20 cellular contexts compared by ENCODE assay signal in the genomic region with DNA sequence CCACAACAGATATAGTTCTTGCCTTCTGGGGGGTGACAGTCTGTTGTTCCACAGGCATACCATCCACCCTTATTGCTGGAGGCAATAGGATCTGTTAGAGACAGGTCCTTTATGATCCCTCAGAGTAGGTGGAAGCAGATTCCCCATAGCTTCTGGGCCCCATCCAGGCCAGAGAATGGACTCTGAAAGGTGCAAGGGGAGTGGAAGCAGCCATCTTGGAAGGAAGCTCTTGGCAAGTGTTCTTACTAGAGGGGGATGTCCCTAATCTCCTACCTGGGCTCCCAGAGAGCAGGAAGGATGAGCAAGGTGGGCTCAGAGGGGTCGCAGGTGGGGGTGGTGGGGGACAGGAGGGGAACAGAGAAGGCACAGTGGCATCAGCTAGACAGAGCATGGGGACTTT. TPM values are rescaled to one million over a fixed set of nuclear protein-coding genes. Genes with fewer than 3 reads are reported as not detected.
DNase-seq lines count a peak whose midpoint lies in the region; ATAC-seq, FAIRE-seq and TF ChIP-seq lines count a peak whose summit lies in the region.
"Had no signal": no experiment of that assay in that cellular context is flagged by ENCODE, and none has a peak within 500 bp of the region (broad histone marks: within the 10 kb centered on the region; RNA-seq: fewer than 3 reads in every experiment).

No MANE protein-coding gene starts in this region.

- 0% methylated on average over 1 of the region's 1 CpG for WGBS in A549 (ENCODE audit: missing lambda C conversion rate)
- WGBS in adrenal gland, 4 donors: 71 to 100% (median 85%) methylated on average over 1 of the region's 1 CpG
- 58% methylated on average over 1 of the region's 1 CpG for WGBS in HepG2 (ENCODE audit: low lambda C conversion rate)
- WGBS in spleen, 5 donors: 78 to 100% (median 83%) methylated on average over 1 of the region's 1 CpG

- POLR2A ChIA-PET in A549 (lab: Yijun Ruan, JAX) (no interaction called here), HepG2 (lab: Yijun Ruan, JAX) (interaction anchor here (0.7 kb wide), 2 partner anchors 97 to 160 kb away, joined by 3 to 4 read pairs; no protein-coding TSS in a partner anchor)

- TF ChIP-seq POLR2A in A549 (IDR thresholded peaks at IDR 0.05; ENCODE audit: low read length): no peak
- TF ChIP-seq POLR2A in adrenal gland (IDR thresholded peaks at IDR 0.05): no peak
- TF ChIP-seq POLR2A in HepG2 (IDR thresholded peaks at IDR 0.05; ENCODE audit: insufficient read depth in 1 of 2, low read depth in 2 of 2, low read length in 2 of 2): no peak
- no peak for TF ChIP-seq POLR2A in spleen (IDR thresholded peaks at IDR 0.05)

- in situ Hi-C loops in HepG2 (cut with HindIII; ENCODE audit: extremely low pct_ligation_motif_present, low pct_unique_long_range_greater_than_20kb): no loop called here

- H3K9ac ChIP-seq in HepG2 (ENCODE audit: insufficient read depth, low read depth, low read length): no peak overlapping the region

- BruUV-seq in HepG2 (replicated peaks; lab: Mats Ljungman, UMichigan): no TSS peak

- TF ChIP-seq EP300 in A549 (IDR thresholded peaks at IDR 0.05) (no peak), HepG2 (IDR thresholded peaks at IDR 0.05; ENCODE audit: low read depth in 2 of 2, low read length in 2 of 2) (no peak), HepG2 (CRISPR knock-in tag; IDR thresholded peaks at IDR 0.05; ENCODE audit: borderline replicate concordance) (no peak)

- H3K4me3 ChIP-seq in A549 (no peak overlapping the region), adrenal gland (no peak overlapping the region), HepG2 (replicated peaks in 1 of 3; ENCODE audit: insufficient read depth in 1 of 3, low read depth in 2 of 3, low read length in 3 of 3) (0 out of 6 replicates have a peak overlapping the region, but pooled peaks of 1 of the 3 experiments have one; percentile 2), spleen (no peak overlapping the region)
- H3K4me3 ChIP-seq: cardiac muscle cell, mucosa of descending colon had no signal

- H2AFZ ChIP-seq in HepG2 (ENCODE audit: low read length): no peak overlapping the region

- no peaks in the 10 kb centered on the region for H3K79me2 ChIP-seq in HepG2 (ENCODE audit: insufficient read depth, low read length)

- DNase-seq in A549 (ENCODE audit: low read depth in 1 of 2, low spot score in 1 of 2) (no peak), adrenal gland (no peak), HepG2 (ENCODE audit: low spot score) (no peak), spleen (no peak), frontal cortex (ENCODE audit: low spot score in 2 of 2) (no peak), islet precursor cell (no peak), posterior vena cava (ENCODE audit: low spot score) (no peak)
- DNase-seq: activated CD4-positive, alpha-beta T cell treated with anti-CD3 and anti-CD28 coated beads for 4 hours; activated naive CD4-positive, alpha-beta T cell treated with anti-CD3 and anti-CD28 coated beads, Interleukin-2, amount 10 ng/mL, durations not matched to agents 7 days and 5 days; effector memory CD8-positive, alpha-beta T cell; GOT3; immature natural killer cell; NCI-H1694 treated with DMSO at 0.1 percent for 48 hours; NCI-H446 treated with DMSO at 0.1 percent for 48 hours; stimulated activated CD4-positive, alpha-beta T cell treated with anti-CD3 and anti-CD28 coated beads, Interleukin-2, amount 100 ng/mL, for 24 hours had no signal

- no peak overlapping the region for H3K4me2 ChIP-seq in A549
- peak overlapping the region; percentile 52 for H3K4me2 ChIP-seq in HepG2 (ENCODE audit: low read depth, low read length)

- H4K20me1 ChIP-seq in HepG2 (ENCODE audit: insufficient read depth, low read length): no peaks in the 10 kb centered on the region

- intact Hi-C loops in adrenal gland (cut with DNase I) (no loop called here), HepG2 (cut with micrococcal nuclease; ENCODE audit: unreplicated experiment) (no loop called here), spleen (cut with DNase I; ENCODE audit: low total_unique reads) (no loop called here), posterior vena cava (cut with DNase I) (loop anchor here in 1 of 2 donors (10.0 kb wide), 1 partner anchor 51 kb away; no protein-coding TSS in a partner anchor)

- CTCF ChIA-PET in A549 (lab: Yijun Ruan, JAX): interaction anchor here (0.7 to 1.4 kb wide), 5 partner anchors 10 to 329 kb away, joined by 3 to 4 read pairs (median 3); no protein-coding TSS in a partner anchor
- CTCF ChIA-PET in HepG2 (lab: Yijun Ruan, JAX; ENCODE audit: low intra/inter-chr PET ratio, low total read pairs): no interaction called here

- ATAC-seq in A549 (no peak), HepG2 (no peak), HG03442 (IDR thresholded peaks at IDR 0.05; ENCODE audit: unreplicated experiment) (no peak)
- ATAC-seq: effector memory CD8-positive, alpha-beta T cell had no signal

- peak overlapping the region; percentile 8 to 46; a peak in 4 of 6 replicates for H3K27ac ChIP-seq in A549
- peak overlapping the region in 4 of 5 donors; percentile 53 to 93 (median 71) for H3K27ac ChIP-seq in adrenal gland
- no peak overlapping the region for H3K27ac ChIP-seq in HepG2 (ENCODE audit: extremely low read length, insufficient read depth, low read length)
- H3K27ac ChIP-seq in spleen: peak overlapping the region in 7 of 8 donors; percentile 23 to 93 (median 58)

- TF ChIP-seq RAD21 in A549 (conservative IDR thresholded peaks at IDR 0.05 in 1 of 2, IDR thresholded peaks at IDR 0.05 in 1 of 2) (no peak), HepG2 (CRISPR knock-in tag; IDR thresholded peaks at IDR 0.05) (no peak)

- H3K4me1 ChIP-seq in A549 (peaks cover 26% of the 10 kb centered on the region), adrenal gland (replicated peaks in 1 of 2) (peaks cover 17 to 37% of the 10 kb centered on the region in 2 donors), HepG2 (ENCODE audit: insufficient read depth, low read length) (peaks cover 60% of the 10 kb centered on the region), spleen (peaks cover 0 to 76% (median 27%) of the 10 kb centered on the region in 6 donors)

- H3K36me3 ChIP-seq in adrenal gland (replicated peaks in 1 of 2) (no peaks in the 10 kb centered on the region), HepG2 (replicated peaks in 1 of 2; ENCODE audit: control insufficient read depth in 1 of 2, insufficient read depth in 2 of 2, low read length in 2 of 2) (no peaks in the 10 kb centered on the region), spleen (no peaks in the 10 kb centered on the region)
- H3K36me3 ChIP-seq: cardiac muscle cell had no signal

- no peak for FAIRE-seq in A549 (lab: Jason Lieb, UNC)
- FAIRE-seq in HepG2 (lab: Jason Lieb, UNC): no peak
- no peak for FAIRE-seq in frontal cortex (lab: Jason Lieb, UNC)
- FAIRE-seq: GM12892 had no signal

- peaks cover 7% of the 10 kb centered on the region; the same call in 2 of the 3 replicates for H3K9me3 ChIP-seq in A549
- H3K9me3 ChIP-seq in adrenal gland (replicated peaks in 1 of 3): no peaks in the 10 kb centered on the region
- H3K9me3 ChIP-seq in HepG2 (ENCODE audit: low read length): no peaks in the 10 kb centered on the region
- H3K9me3 ChIP-seq in spleen: peaks cover 0 to 11% (median 1%) of the 10 kb centered on the region in 8 donors
- H3K9me3 ChIP-seq: Caco-2, mucosa of descending colon had no signal

- TF ChIP-seq CTCF in A549 (IDR thresholded peaks at IDR 0.05) (no peak), adrenal gland (IDR thresholded peaks at IDR 0.05) (no peak), HepG2 (CRISPR knock-in tag; IDR thresholded peaks at IDR 0.05) (no peak), spleen (IDR thresholded peaks at IDR 0.05 in 8 of 11, conservative IDR thresholded peaks at IDR 0.05 in 3 of 11) (no peak)

- H3K27me3 ChIP-seq in adrenal gland (no peaks in the 10 kb centered on the region), HepG2 (ENCODE audit: control insufficient read depth in 1 of 2, insufficient read depth in 2 of 2, low read length in 2 of 2) (peaks cover 8 to 44% of the 10 kb centered on the region in 2 experiments; a peak in 4 of 5 replicates), spleen (replicated peaks in 1 of 7) (no peaks in the 10 kb centered on the region)
- H3K27me3 ChIP-seq: cardiac muscle cell had no signal

RNA-seq across cellular contexts. Expression of a gene that starts 33.4 kb away (rescaled TPM):
- 35.9 and 45.4 TPM in 2 replicates for polyA plus RNA-seq in A549 (2011; rRNA removed)
- 71.1 and 106 TPM in 2 replicates for polyA plus RNA-seq in A549 (2012; cell fraction: cytosol; rRNA removed)
- 82.9 and 128 TPM in 2 replicates for polyA plus RNA-seq in A549 (2012; cell fraction: nucleus; rRNA removed)
- 58.9 to 74.0 TPM (median 66.6 TPM) in 3 replicates for polyA plus RNA-seq in A549 (2017; fragmentation: RNase III; extraction: RNeasy Plus Mini Kit Qiagen cat#74134 plus additional on column Dnase treatment)
- polyA minus RNA-seq in A549 (2011; rRNA and poly(A)+ RNA removed): 18.3 and 20.0 TPM in 2 replicates
- 100 to 1,000 TPM; 148 to 272 (median 252) TPM for total RNA-seq in adrenal gland
- polyA plus RNA-seq in adrenal gland: 10 to 100 TPM; 31.0 to 74.7 (median 39.3) TPM
- 12.1 and 18.5 TPM in 2 replicates for total RNA-seq in HepG2 (2016; rRNA removed; fragmentation: Illumina TruSeq; extraction: Trizol)
- 9.1 and 9.9 TPM in 2 replicates for total RNA-seq in HepG2 (2016; cell fraction: cytosol; rRNA removed; fragmentation: Illumina TruSeq; extraction: Trizol; ENCODE audit: low read depth)
- 11.0 and 17.4 TPM in 2 replicates for total RNA-seq in HepG2 (2016; cell fraction: insoluble cytoplasmic fraction; rRNA removed; fragmentation: Illumina TruSeq; extraction: Trizol)
- 19.9 and 21.0 TPM in 2 replicates for total RNA-seq in HepG2 (2016; cell fraction: membrane; rRNA removed; fragmentation: Illumina TruSeq; extraction: Trizol)
- 8.1 and 9.8 TPM in 2 replicates for total RNA-seq in HepG2 (2016; cell fraction: nucleus; rRNA removed; fragmentation: Illumina TruSeq; extraction: Trizol)
- 28.2 and 43.0 TPM in 2 replicates for polyA plus RNA-seq in HepG2 (2011; rRNA removed)
- 31.3 and 41.1 TPM in 2 replicates for polyA plus RNA-seq in HepG2 (2011; cell fraction: cytosol; rRNA removed)
- polyA plus RNA-seq in HepG2 (2011; cell fraction: nucleus; rRNA removed): 47.8 and 49.8 TPM in 2 replicates
- polyA plus RNA-seq in HepG2 (2012): 33.9 and 49.4 TPM in 2 replicates
- polyA plus RNA-seq in HepG2 (2016; cell fraction: cytosol; fragmentation: Illumina TruSeq; extraction: Trizol; ENCODE audit: low read depth): 8.7 and 9.3 TPM in 2 replicates
- 24.7 and 26.6 TPM in 2 replicates for polyA plus RNA-seq in HepG2 (2016; cell fraction: insoluble cytoplasmic fraction; fragmentation: Illumina TruSeq; extraction: Trizol; ENCODE audit: low read depth)
- polyA plus RNA-seq in HepG2 (2016; cell fraction: membrane; fragmentation: Illumina TruSeq; extraction: Trizol; ENCODE audit: low read depth): 16.8 and 19.0 TPM in 2 replicates
- polyA plus RNA-seq in HepG2 (2016; cell fraction: nucleus; fragmentation: Illumina TruSeq; extraction: Trizol; ENCODE audit: insufficient read depth, low read depth): 21.1 and 24.6 TPM in 2 replicates
- polyA minus RNA-seq in HepG2 (2011; rRNA and poly(A)+ RNA removed; ENCODE audit: low replicate concordance): 12.1 and 28.5 TPM in 2 replicates
- polyA minus RNA-seq in HepG2 (2011; cell fraction: cytosol; rRNA and poly(A)+ RNA removed): 56.9 and 63.6 TPM in 2 replicates
- 21.4 and 26.7 TPM in 2 replicates for polyA minus RNA-seq in HepG2 (2011; cell fraction: nucleus; rRNA and poly(A)+ RNA removed)
- 100 to 1,000 TPM in 5 of 7 donors, 10 to 100 TPM in 2; 64.7 to 273 (median 145) TPM for total RNA-seq in spleen
- polyA plus RNA-seq in spleen: 10 to 100 TPM; 24.2 to 26.0 (median 25.3) TPM
- total RNA-seq in frontal cortex: 1.6 TPM
- total RNA-seq in posterior vena cava: 100 to 1,000 TPM in 1 of 2 donors, 10 to 100 TPM in 1; 95.5 to 170 TPM
